In the genomic region with DNA sequence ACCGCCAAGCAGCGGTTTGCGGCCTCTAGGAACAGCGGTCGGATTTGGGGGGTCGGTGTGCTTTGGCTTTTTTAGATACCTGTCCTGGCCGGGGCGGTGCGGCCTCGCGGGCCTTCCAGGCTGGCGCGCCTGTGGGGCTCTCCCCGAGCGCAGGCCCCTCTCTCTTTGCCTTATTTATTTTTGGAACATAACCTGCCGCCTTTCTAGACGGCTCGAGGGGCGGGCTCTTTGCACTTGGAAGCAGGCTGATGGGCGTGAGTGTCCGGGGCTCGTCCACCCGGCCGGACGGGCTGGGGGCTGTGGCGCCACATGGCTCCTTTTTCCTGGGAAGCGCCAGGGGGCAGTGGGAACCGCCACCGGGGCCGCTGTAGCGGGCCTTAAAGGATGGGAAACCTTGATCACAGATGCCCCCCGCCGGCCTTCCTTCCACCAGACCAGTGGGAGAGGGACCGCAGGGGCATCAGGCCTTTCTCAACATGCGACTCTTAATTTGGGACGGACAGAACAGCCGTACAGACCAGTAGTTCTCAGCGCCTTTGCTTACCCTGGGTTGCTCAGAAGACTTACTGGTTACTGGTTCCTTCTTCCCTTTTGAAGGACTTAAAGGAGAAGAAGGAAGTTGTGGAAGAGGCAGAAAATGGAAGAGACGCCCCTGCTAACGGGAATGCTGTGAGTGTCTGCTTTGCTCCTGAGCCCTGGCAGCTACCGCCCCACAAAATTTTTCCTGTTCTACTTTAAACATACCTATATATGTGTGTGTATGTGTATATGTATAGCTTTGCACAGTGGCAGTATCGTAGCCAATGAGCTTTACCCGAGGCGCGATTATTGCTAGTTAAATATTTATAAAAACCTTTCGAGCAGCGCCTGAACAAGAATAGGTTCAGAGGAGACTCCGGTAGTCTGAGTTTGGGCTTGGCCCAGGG, we compare ENCODE assay signal across 1 cellular context.
A peak's percentile ranks its signal among the peaks of the same experiment; 100 is the strongest.
TF ChIP-seq lines count a peak whose summit lies in the region.

No MANE protein-coding gene starts in this region.

TF ChIP-seq in HEK293, 187 proteins besides CTCF, POLR2A, EP300 and RAD21 (continued from another document):
- TF ChIP-seq, protein P1, sequence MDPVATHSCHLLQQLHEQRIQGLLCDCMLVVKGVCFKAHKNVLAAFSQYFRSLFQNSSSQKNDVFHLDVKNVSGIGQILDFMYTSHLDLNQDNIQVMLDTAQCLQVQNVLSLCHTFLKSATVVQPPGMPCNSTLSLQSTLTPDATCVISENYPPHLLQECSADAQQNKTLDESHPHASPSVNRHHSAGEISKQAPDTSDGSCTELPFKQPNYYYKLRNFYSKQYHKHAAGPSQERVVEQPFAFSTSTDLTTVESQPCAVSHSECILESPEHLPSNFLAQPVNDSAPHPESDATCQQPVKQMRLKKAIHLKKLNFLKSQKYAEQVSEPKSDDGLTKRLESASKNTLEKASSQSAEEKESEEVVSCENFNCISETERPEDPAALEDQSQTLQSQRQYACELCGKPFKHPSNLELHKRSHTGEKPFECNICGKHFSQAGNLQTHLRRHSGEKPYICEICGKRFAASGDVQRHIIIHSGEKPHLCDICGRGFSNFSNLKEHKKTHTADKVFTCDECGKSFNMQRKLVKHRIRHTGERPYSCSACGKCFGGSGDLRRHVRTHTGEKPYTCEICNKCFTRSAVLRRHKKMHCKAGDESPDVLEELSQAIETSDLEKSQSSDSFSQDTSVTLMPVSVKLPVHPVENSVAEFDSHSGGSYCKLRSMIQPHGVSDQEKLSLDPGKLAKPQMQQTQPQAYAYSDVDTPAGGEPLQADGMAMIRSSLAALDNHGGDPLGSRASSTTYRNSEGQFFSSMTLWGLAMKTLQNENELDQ (tag by site-specific recombination; IDR thresholded peaks at IDR 0.05; ENCODE audit: low read depth) = no peak
- TF ChIP-seq ZSCAN23 (tag by site-specific recombination; IDR thresholded peaks at IDR 0.05) (no peak), ZNF664 (tag by site-specific recombination; IDR thresholded peaks at IDR 0.05) (no peak), GLIS1 (tag by site-specific recombination; IDR thresholded peaks at IDR 0.05) (peak; percentile 19; the same call in 1 of the 2 replicates), ZNF341 (tag by site-specific recombination; IDR thresholded peaks at IDR 0.05; ENCODE audit: low read depth) (peak; percentile 53), SP2 (tag by site-specific recombination; IDR thresholded peaks at IDR 0.05) (0 out of 2 replicates have a peak, but pooled peaks have one; percentile 17), YY2 (tag by site-specific recombination; IDR thresholded peaks at IDR 0.05) (no peak), ZNF530 (tag by site-specific recombination; IDR thresholded peaks at IDR 0.05; ENCODE audit: low read depth) (no peak), ZFP37 (tag by site-specific recombination; IDR thresholded peaks at IDR 0.05) (0 out of 2 replicates have a peak, but pooled peaks have one; percentile 24), ZNF404 (tag by site-specific recombination; IDR thresholded peaks at IDR 0.05) (no peak), ZEB2 (tag by site-specific recombination; IDR thresholded peaks at IDR 0.05) (peak; percentile 17; the same call in 1 of the 2 replicates), ZBTB17 (tag by site-specific recombination; IDR thresholded peaks at IDR 0.05) (no peak), ZNF366 (tag by site-specific recombination; conservative IDR thresholded peaks at IDR 0.05) (no peak), ZNF701 (tag by site-specific recombination; IDR thresholded peaks at IDR 0.05) (no peak), ZXDB (tag by site-specific recombination; IDR thresholded peaks at IDR 0.05) (no peak), ZBTB8A (tag by site-specific recombination; IDR thresholded peaks at IDR 0.05) (peak; percentile 35; the same call in 1 of the 2 replicates), ZIC2 (tag by site-specific recombination; IDR thresholded peaks at IDR 0.05) (peak; percentile 55), ZNF155 (tag by site-specific recombination; IDR thresholded peaks at IDR 0.05) (no peak), SP3 (tag by site-specific recombination; IDR thresholded peaks at IDR 0.05) (no peak), IKZF3 (tag by site-specific recombination; IDR thresholded peaks at IDR 0.05) (no peak), GLIS2 (tag by site-specific recombination; IDR thresholded peaks at IDR 0.05) (peak; percentile 54; the same call in 1 of the 2 replicates), ZNF354C (tag by site-specific recombination; IDR thresholded peaks at IDR 0.05; ENCODE audit: borderline replicate concordance, low read depth) (no peak), ZNF660 (tag by site-specific recombination; IDR thresholded peaks at IDR 0.05) (no peak)
- TF ChIP-seq, protein P2, sequence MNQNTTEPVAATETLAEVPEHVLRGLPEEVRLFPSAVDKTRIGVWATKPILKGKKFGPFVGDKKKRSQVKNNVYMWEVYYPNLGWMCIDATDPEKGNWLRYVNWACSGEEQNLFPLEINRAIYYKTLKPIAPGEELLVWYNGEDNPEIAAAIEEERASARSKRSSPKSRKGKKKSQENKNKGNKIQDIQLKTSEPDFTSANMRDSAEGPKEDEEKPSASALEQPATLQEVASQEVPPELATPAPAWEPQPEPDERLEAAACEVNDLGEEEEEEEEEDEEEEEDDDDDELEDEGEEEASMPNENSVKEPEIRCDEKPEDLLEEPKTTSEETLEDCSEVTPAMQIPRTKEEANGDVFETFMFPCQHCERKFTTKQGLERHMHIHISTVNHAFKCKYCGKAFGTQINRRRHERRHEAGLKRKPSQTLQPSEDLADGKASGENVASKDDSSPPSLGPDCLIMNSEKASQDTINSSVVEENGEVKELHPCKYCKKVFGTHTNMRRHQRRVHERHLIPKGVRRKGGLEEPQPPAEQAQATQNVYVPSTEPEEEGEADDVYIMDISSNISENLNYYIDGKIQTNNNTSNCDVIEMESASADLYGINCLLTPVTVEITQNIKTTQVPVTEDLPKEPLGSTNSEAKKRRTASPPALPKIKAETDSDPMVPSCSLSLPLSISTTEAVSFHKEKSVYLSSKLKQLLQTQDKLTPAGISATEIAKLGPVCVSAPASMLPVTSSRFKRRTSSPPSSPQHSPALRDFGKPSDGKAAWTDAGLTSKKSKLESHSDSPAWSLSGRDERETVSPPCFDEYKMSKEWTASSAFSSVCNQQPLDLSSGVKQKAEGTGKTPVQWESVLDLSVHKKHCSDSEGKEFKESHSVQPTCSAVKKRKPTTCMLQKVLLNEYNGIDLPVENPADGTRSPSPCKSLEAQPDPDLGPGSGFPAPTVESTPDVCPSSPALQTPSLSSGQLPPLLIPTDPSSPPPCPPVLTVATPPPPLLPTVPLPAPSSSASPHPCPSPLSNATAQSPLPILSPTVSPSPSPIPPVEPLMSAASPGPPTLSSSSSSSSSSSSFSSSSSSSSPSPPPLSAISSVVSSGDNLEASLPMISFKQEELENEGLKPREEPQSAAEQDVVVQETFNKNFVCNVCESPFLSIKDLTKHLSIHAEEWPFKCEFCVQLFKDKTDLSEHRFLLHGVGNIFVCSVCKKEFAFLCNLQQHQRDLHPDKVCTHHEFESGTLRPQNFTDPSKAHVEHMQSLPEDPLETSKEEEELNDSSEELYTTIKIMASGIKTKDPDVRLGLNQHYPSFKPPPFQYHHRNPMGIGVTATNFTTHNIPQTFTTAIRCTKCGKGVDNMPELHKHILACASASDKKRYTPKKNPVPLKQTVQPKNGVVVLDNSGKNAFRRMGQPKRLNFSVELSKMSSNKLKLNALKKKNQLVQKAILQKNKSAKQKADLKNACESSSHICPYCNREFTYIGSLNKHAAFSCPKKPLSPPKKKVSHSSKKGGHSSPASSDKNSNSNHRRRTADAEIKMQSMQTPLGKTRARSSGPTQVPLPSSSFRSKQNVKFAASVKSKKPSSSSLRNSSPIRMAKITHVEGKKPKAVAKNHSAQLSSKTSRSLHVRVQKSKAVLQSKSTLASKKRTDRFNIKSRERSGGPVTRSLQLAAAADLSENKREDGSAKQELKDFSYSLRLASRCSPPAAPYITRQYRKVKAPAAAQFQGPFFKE (tag by site-specific recombination; IDR thresholded peaks at IDR 0.05; ENCODE audit: borderline replicate concordance) = no peak
- TF ChIP-seq, protein P3, sequence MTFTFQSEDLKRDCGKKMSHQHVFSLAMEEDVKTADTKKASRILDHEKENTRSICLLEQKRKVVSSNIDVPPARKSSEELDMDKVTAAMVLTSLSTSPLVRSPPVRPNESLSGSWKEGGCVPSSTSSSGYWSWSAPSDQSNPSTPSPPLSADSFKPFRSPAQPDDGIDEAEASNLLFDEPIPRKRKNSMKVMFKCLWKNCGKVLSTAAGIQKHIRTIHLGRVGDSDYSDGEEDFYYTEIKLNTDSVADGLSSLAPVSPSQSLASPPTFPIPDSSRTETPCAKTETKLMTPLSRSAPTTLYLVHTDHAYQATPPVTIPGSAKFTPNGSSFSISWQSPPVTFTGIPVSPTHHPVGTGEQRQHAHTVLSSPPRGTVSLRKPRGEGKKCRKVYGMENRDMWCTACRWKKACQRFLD (tag by site-specific recombination; IDR thresholded peaks at IDR 0.05) = no peak
